ENCODE assay signal across 1 cellular context in genomic region chr16:46747777-46748651, GRCh38.
TF ChIP-seq lines count a peak whose summit lies in the region.

Gene MYLK3 (minus strand): TSS chr16:46748344. CDS start chr16:46748193, 151 bp downstream.

TF ChIP-seq in HepG2, 621 proteins besides CTCF, POLR2A, EP300 and RAD21 (continued from another document):
- TF ChIP-seq POGK (CRISPR knock-in tag; conservative IDR thresholded peaks at IDR 0.05) (no peak), ZNF546 (CRISPR knock-in tag; conservative IDR thresholded peaks at IDR 0.05) (0 out of 2 replicates have a peak, but pooled peaks have one; percentile 14), ZNF552 (CRISPR knock-in tag; IDR thresholded peaks at IDR 0.05; ENCODE audit: borderline replicate concordance) (0 out of 2 replicates have a peak, but pooled peaks have one; percentile 60), ZNF143 (CRISPR knock-in tag; IDR thresholded peaks at IDR 0.05) (no peak), ZNF350 (CRISPR knock-in tag; IDR thresholded peaks at IDR 0.05; ENCODE audit: borderline replicate concordance, low read depth) (0 out of 2 replicates have a peak, but pooled peaks have one; percentile 10)
TF ChIP-seq in HepG2: peak in this region for 65.
